20 cellular contexts compared by ENCODE assay signal in genomic region chr9:1994180-1994579, GRCh38.
"Had no signal": no experiment of that assay in that cellular context is flagged by ENCODE, and none has a peak within 500 bp of the region (broad histone marks: within the 10 kb centered on the region; RNA-seq: fewer than 3 reads in every experiment).

No MANE protein-coding gene starts in this region.

- H3K4me1 ChIP-seq: gastroesophageal sphincter had no signal

- H3K36me3 Mint-ChIP-seq: activated naive CD8-positive, alpha-beta T cell treated with anti-CD3 and anti-CD28 coated beads, Interleukin-2, amount 10 ng/mL, durations not matched to agents 7 days and 5 days; brain; naive thymus-derived CD8-positive, alpha-beta T cell; stimulated activated effector memory CD8-positive, alpha-beta T cell treated with anti-CD3 and anti-CD28 coated beads, Interleukin-12 subunit alpha, Interleukin-12 subunit beta, amount 100 ng/mL, for 72 hours had no signal

- H3K27ac Mint-ChIP-seq: activated naive CD8-positive, alpha-beta T cell treated with anti-CD3 and anti-CD28 coated beads, Interleukin-2, amount 10 ng/mL, durations not matched to agents 7 days and 5 days; activated T-helper 1 cell treated with anti-CD3 and anti-CD28 coated beads, Interleukin-12 subunit alpha, Interleukin-12 subunit beta, Interleukin-2, Interleukin-4 antibody, amounts not matched to agents 30 ng/mL and 10 ng/mL and 1 ng/mL, durations not matched to agents 14 hours and 24 hours and 36 hours; brain; effector memory CD8-positive, alpha-beta T cell; naive thymus-derived CD8-positive, alpha-beta T cell; stimulated activated effector memory CD8-positive, alpha-beta T cell treated with anti-CD3 and anti-CD28 coated beads, Interleukin-12 subunit alpha, Interleukin-12 subunit beta, amount 100 ng/mL, for 72 hours had no signal

- H3K27me3 Mint-ChIP-seq: brain had no signal

- H3K27ac ChIP-seq: epithelial cell of prostate, gastroesophageal sphincter, thoracic aorta had no signal

- ATAC-seq: effector memory CD8-positive, alpha-beta T cell; gastroesophageal sphincter; mucosa of descending colon; naive thymus-derived CD8-positive, alpha-beta T cell; stimulated activated effector memory CD8-positive, alpha-beta T cell treated with anti-CD3 and anti-CD28 coated beads, Interleukin-12 subunit alpha, Interleukin-12 subunit beta, amount 100 ng/mL, for 72 hours had no signal

- H3K4me1 Mint-ChIP-seq: activated naive CD8-positive, alpha-beta T cell treated with anti-CD3 and anti-CD28 coated beads, Interleukin-2, amount 10 ng/mL, durations not matched to agents 7 days and 5 days; central memory CD8-positive, alpha-beta T cell; naive thymus-derived CD8-positive, alpha-beta T cell; stimulated activated effector memory CD8-positive, alpha-beta T cell treated with anti-CD3 and anti-CD28 coated beads, Interleukin-12 subunit alpha, Interleukin-12 subunit beta, amount 100 ng/mL, for 72 hours had no signal

- H3K4me3 Mint-ChIP-seq: activated naive CD8-positive, alpha-beta T cell treated with anti-CD3 and anti-CD28 coated beads, Interleukin-2, amount 10 ng/mL, durations not matched to agents 7 days and 5 days; activated T-helper 1 cell treated with anti-CD3 and anti-CD28 coated beads, Interleukin-12 subunit alpha, Interleukin-12 subunit beta, Interleukin-2, Interleukin-4 antibody, amounts not matched to agents 30 ng/mL and 10 ng/mL and 1 ng/mL, durations not matched to agents 14 hours and 24 hours and 36 hours; brain; central memory CD8-positive, alpha-beta T cell; effector memory CD8-positive, alpha-beta T cell; naive thymus-derived CD8-positive, alpha-beta T cell; stimulated activated effector memory CD8-positive, alpha-beta T cell treated with anti-CD3 and anti-CD28 coated beads, Interleukin-12 subunit alpha, Interleukin-12 subunit beta, amount 100 ng/mL, for 72 hours had no signal

- H3K9me3 ChIP-seq: gastroesophageal sphincter, mucosa of descending colon, thoracic aorta had no signal

- DNase-seq: activated CD4-positive, alpha-beta T cell treated with anti-CD3 and anti-CD28 coated beads, Interleukin-2, amount 50 U/mL, for 1 hour; activated CD4-positive, CD25-positive, alpha-beta regulatory T cell; activated CD8-positive, alpha-beta memory T cell treated with anti-CD3 and anti-CD28 coated beads for 24 hours; activated naive CD4-positive, alpha-beta T cell; activated naive CD8-positive, alpha-beta T cell treated with anti-CD3 and anti-CD28 coated beads, Interleukin-2, amount 10 ng/mL, durations not matched to agents 7 days and 5 days; dermis blood vessel endothelial cell; effector memory CD8-positive, alpha-beta T cell; mammary epithelial cell; mucosa of descending colon; naive thymus-derived CD8-positive, alpha-beta T cell; retina; T-helper 2 cell had no signal

- H3K27me3 ChIP-seq: gastroesophageal sphincter had no signal

- H3K9me3 Mint-ChIP-seq: activated naive CD8-positive, alpha-beta T cell treated with anti-CD3 and anti-CD28 coated beads, Interleukin-2, amount 10 ng/mL, durations not matched to agents 7 days and 5 days; activated T-helper 1 cell treated with anti-CD3 and anti-CD28 coated beads, Interleukin-12 subunit alpha, Interleukin-12 subunit beta, Interleukin-2, Interleukin-4 antibody, amounts not matched to agents 30 ng/mL and 10 ng/mL and 1 ng/mL, durations not matched to agents 14 hours and 24 hours and 36 hours; brain; central memory CD8-positive, alpha-beta T cell; effector memory CD8-positive, alpha-beta T cell; naive thymus-derived CD8-positive, alpha-beta T cell; stimulated activated effector memory CD8-positive, alpha-beta T cell treated with anti-CD3 and anti-CD28 coated beads, Interleukin-12 subunit alpha, Interleukin-12 subunit beta, amount 100 ng/mL, for 72 hours had no signal

- FAIRE-seq: islet of Langerhans had no signal

- H3K4me3 ChIP-seq: gastroesophageal sphincter, mucosa of descending colon, thoracic aorta had no signal

- H3K36me3 ChIP-seq: gastroesophageal sphincter, thoracic aorta had no signal
